Comparison of ENCODE assay signal across 8 cellular contexts in genomic region chr2:32860385-32860784, GRCh38.
"Had no signal": no experiment of that assay in that cellular context is flagged by ENCODE, and none has a peak within 500 bp of the region (broad histone marks: within the 10 kb centered on the region; RNA-seq: fewer than 3 reads in every experiment).

No MANE protein-coding gene starts in this region.

- H2AFZ ChIP-seq: GM23248 had no signal

- H3K9ac ChIP-seq: GM23248 had no signal

- H3K4me3 Mint-ChIP-seq: HFFc6, IgD-negative memory B cell had no signal

- H3K27ac Mint-ChIP-seq: HFFc6, IgD-negative memory B cell had no signal

- H3K4me1 Mint-ChIP-seq: IgD-negative memory B cell had no signal

- H3K4me3 ChIP-seq: GM23248, HAP-1 had no signal

- ATAC-seq: HCT116 had no signal

- H3K27ac ChIP-seq: GM23248 had no signal

- H3K36me3 ChIP-seq: HAP-1 had no signal

- H3K9me3 ChIP-seq: HAP-1 had no signal

- H3K4me1 ChIP-seq: HAP-1 had no signal

- H3K36me3 Mint-ChIP-seq: IgD-negative memory B cell had no signal

- H3K9me3 Mint-ChIP-seq: HFFc6, IgD-negative memory B cell had no signal

- H3K27me3 Mint-ChIP-seq: IgD-negative memory B cell had no signal

- DNase-seq: GM23248, GOT3, H7, HFFc6, KG1 had no signal
